In genomic region chr6:108562503-108562993, GRCh38 we compare ENCODE assay signal across 1 cellular context.
TF ChIP-seq lines count a peak whose summit lies in the region.

No MANE protein-coding gene starts in this region.

TF ChIP-seq in IMR-90, 13 proteins besides CTCF, POLR2A, EP300 and RAD21 (continued from another document):
- no peak for TF ChIP-seq ELK1 (IDR thresholded peaks at IDR 0.05; ENCODE audit: borderline replicate concordance, low read depth, low read length)
- TF ChIP-seq MAFK (IDR thresholded peaks at IDR 0.05; ENCODE audit: low read depth, low read length), result no peak
- TF ChIP-seq RFX5 (IDR thresholded peaks at IDR 0.05; ENCODE audit: low read depth, low read length), result no peak
- TF ChIP-seq BHLHE40 (IDR thresholded peaks at IDR 0.05; ENCODE audit: low read depth, low read length), result peak; percentile 49; the same call in 1 of the 2 replicates
- TF ChIP-seq CEBPB (IDR thresholded peaks at IDR 0.05; ENCODE audit: low read depth, low read length), result peak; percentile 84
- no peak for TF ChIP-seq RCOR1 (IDR thresholded peaks at IDR 0.05; ENCODE audit: insufficient replicate concordance, low read length)
- no peak for TF ChIP-seq CHD1 (IDR thresholded peaks at IDR 0.05; ENCODE audit: low read depth, low read length)
- TF ChIP-seq MXI1 (IDR thresholded peaks at IDR 0.05; ENCODE audit: borderline replicate concordance, low read depth, low read length), result peak; percentile 86
